In genomic region chrX:110435191-110435590, GRCh38 we compare ENCODE assay signal across 12 cellular contexts.
DNase-seq lines count a peak whose midpoint lies in the region; TF ChIP-seq lines count a peak whose summit lies in the region.
"Had no signal": no experiment of that assay in that cellular context is flagged by ENCODE, and none has a peak within 500 bp of the region (broad histone marks: within the 10 kb centered on the region; RNA-seq: fewer than 3 reads in every experiment).

No MANE protein-coding gene starts in this region.

- intact Hi-C loops in adrenal gland (cut with DNase I), result no loop called here

- H3K27me3 Mint-ChIP-seq in endodermal cell (ENCODE audit: insufficient read depth) (peaks cover 95% of the 10 kb centered on the region), nephron progenitor cell (ENCODE audit: low read depth, poor library complexity) (peaks cover 8% of the 10 kb centered on the region)
- H3K27me3 Mint-ChIP-seq in T-helper 2 cell treated with Interferon-gamma antibody and Interleukin-4, amounts not matched to agents 5 μg/mL and 100 μg/mL, for 36 hours (ENCODE audit: low read depth), result no peaks in the 10 kb centered on the region

- H3K4me3 ChIP-seq in endodermal cell (ENCODE audit: low read length) (no peak overlapping the region), adrenal gland (no peak overlapping the region)
- H3K4me3 ChIP-seq: BLaER1 treated with 17β-estradiol and CSF1 and Interleukin-3, amounts not matched to agents 10 nM and 100 nM had no signal

- H3K4me1 ChIP-seq in endodermal cell (ENCODE audit: control insufficient read depth, insufficient read depth, low read length) (no peaks in the 10 kb centered on the region), adrenal gland (replicated peaks in 1 of 2) (no peaks in the 10 kb centered on the region)
- H3K4me1 ChIP-seq: BLaER1 treated with 17β-estradiol and CSF1 and Interleukin-3, amounts not matched to agents 10 nM and 100 nM had no signal

- H3K9me3 ChIP-seq in endodermal cell (ENCODE audit: control insufficient read depth, low read length) (no peaks in the 10 kb centered on the region), adrenal gland (replicated peaks in 1 of 3) (no peaks in the 10 kb centered on the region)
- H3K9me3 ChIP-seq: BLaER1 treated with 17β-estradiol and CSF1 and Interleukin-3, amounts not matched to agents 10 nM and 100 nM had no signal

- peak; percentile 32 for DNase-seq in D341Med (ENCODE audit: low spot score)
- DNase-seq in NCI-H82 treated with DMSO at 0.1 percent for 48 hours (lab: John Stamatoyannopoulos, UW; ENCODE audit: unreplicated experiment), result peak; percentile 54
- no peak for DNase-seq in endodermal cell
- DNase-seq in nephron progenitor cell, result no peak
- no peak for DNase-seq in adrenal gland
- no peak for DNase-seq in activated T-cell treated with anti-CD3 and anti-CD28 coated beads, Interleukin-2, amount 50 U/mL, for 48 hours
- no peak for DNase-seq in T-helper 2 cell treated with Interferon-gamma antibody and Interleukin-4, amounts not matched to agents 5 μg/mL and 100 μg/mL, for 36 hours (ENCODE audit: low spot score)
- DNase-seq: ACHN; CD4-positive, CD25-positive, alpha-beta regulatory T cell; DMS 273 treated with DMSO at 0.1 percent for 48 hours had no signal

- TF ChIP-seq CTCF in endodermal cell (conservative IDR thresholded peaks at IDR 0.05) (peak; percentile 30), nephron progenitor cell (IDR thresholded peaks at IDR 0.05) (no peak), adrenal gland (IDR thresholded peaks at IDR 0.05) (no peak)

- H3K4me1 Mint-ChIP-seq in endodermal cell (peaks cover 26% of the 10 kb centered on the region), nephron progenitor cell (peaks cover 91% of the 10 kb centered on the region)
- no peaks in the 10 kb centered on the region for H3K4me1 Mint-ChIP-seq in T-helper 2 cell treated with Interferon-gamma antibody and Interleukin-4, amounts not matched to agents 5 μg/mL and 100 μg/mL, for 36 hours (ENCODE audit: low read depth)
- H3K4me1 Mint-ChIP-seq: CD4-positive, CD25-positive, alpha-beta regulatory T cell had no signal

- H3K36me3 ChIP-seq in endodermal cell (ENCODE audit: control insufficient read depth, insufficient read depth, low read length) (no peaks in the 10 kb centered on the region), adrenal gland (replicated peaks in 1 of 2) (no peaks in the 10 kb centered on the region)
- H3K36me3 ChIP-seq: BLaER1 treated with 17β-estradiol and CSF1 and Interleukin-3, amounts not matched to agents 10 nM and 100 nM had no signal

- H3K36me3 Mint-ChIP-seq in endodermal cell (ENCODE audit: low read depth), result no peaks in the 10 kb centered on the region
- no peaks in the 10 kb centered on the region for H3K36me3 Mint-ChIP-seq in nephron progenitor cell (ENCODE audit: low read depth)
- no peaks in the 10 kb centered on the region for H3K36me3 Mint-ChIP-seq in T-helper 2 cell treated with Interferon-gamma antibody and Interleukin-4, amounts not matched to agents 5 μg/mL and 100 μg/mL, for 36 hours (ENCODE audit: low read depth)
- H3K36me3 Mint-ChIP-seq: CD4-positive, CD25-positive, alpha-beta regulatory T cell had no signal

- H3K4me3 Mint-ChIP-seq in endodermal cell, result no peak overlapping the region
- no peak overlapping the region for H3K4me3 Mint-ChIP-seq in nephron progenitor cell
- H3K4me3 Mint-ChIP-seq in T-helper 2 cell treated with Interferon-gamma antibody and Interleukin-4, amounts not matched to agents 5 μg/mL and 100 μg/mL, for 36 hours, result no peak overlapping the region
- H3K4me3 Mint-ChIP-seq: CD4-positive, CD25-positive, alpha-beta regulatory T cell had no signal

- no peak overlapping the region for H3K9ac ChIP-seq in endodermal cell (ENCODE audit: extremely low read depth, low read length, poor library complexity, severe bottlenecking)
- H3K9ac ChIP-seq: BLaER1 treated with 17β-estradiol and CSF1 and Interleukin-3, amounts not matched to agents 10 nM and 100 nM had no signal

- H3K27ac Mint-ChIP-seq in endodermal cell, result no peak overlapping the region
- H3K27ac Mint-ChIP-seq in nephron progenitor cell, result peak overlapping the region; percentile 84
- no peak overlapping the region for H3K27ac Mint-ChIP-seq in T-helper 2 cell treated with Interferon-gamma antibody and Interleukin-4, amounts not matched to agents 5 μg/mL and 100 μg/mL, for 36 hours
- H3K27ac Mint-ChIP-seq: CD4-positive, CD25-positive, alpha-beta regulatory T cell had no signal

- H3K27me3 ChIP-seq in endodermal cell (ENCODE audit: control insufficient read depth, insufficient read depth, low read length, poor library complexity, severe bottlenecking) (no peaks in the 10 kb centered on the region), adrenal gland (peaks cover 16% of the 10 kb centered on the region)

- 70 to 88% methylated on average over 1 of the region's 1 CpG for WGBS in endodermal cell (ENCODE audit: insufficient coverage in 1 of 2, insufficient read length in 1 of 2), 2 experiments
- WGBS in adrenal gland, 4 donors, result 57 to 73% (median 62%) methylated on average over 1 of the region's 1 CpG; no CpG with 5 or more reads in 1 of the 4 donors

- no peak for TF ChIP-seq POLR2A in adrenal gland (IDR thresholded peaks at IDR 0.05)

- H3K27ac ChIP-seq in endodermal cell (ENCODE audit: low read depth, low read length) (no peak overlapping the region), adrenal gland (no peak overlapping the region)
- H3K27ac ChIP-seq: BLaER1 treated with 17β-estradiol and CSF1 and Interleukin-3, amounts not matched to agents 10 nM and 100 nM; HL-60 had no signal

- H3K9me3 Mint-ChIP-seq in endodermal cell (no peaks in the 10 kb centered on the region), nephron progenitor cell (no peaks in the 10 kb centered on the region)
- H3K9me3 Mint-ChIP-seq in T-helper 2 cell treated with Interferon-gamma antibody and Interleukin-4, amounts not matched to agents 5 μg/mL and 100 μg/mL, for 36 hours, result no peaks in the 10 kb centered on the region
- H3K9me3 Mint-ChIP-seq: CD4-positive, CD25-positive, alpha-beta regulatory T cell had no signal

Comparison
In these comparisons a context has a peak if more than half of its experiments do, and no peak if none do; other contexts are left out.
1. DNase-seq: peak in D341Med (single experiment) and NCI-H82 treated with DMSO at 0.1 percent for 48 hours (single experiment); none in endodermal cell (single experiment), nephron progenitor cell (single experiment), adrenal gland (0 of 7), activated T-cell treated with anti-CD3 and anti-CD28 coated beads, Interleukin-2, amount 50 U/mL, for 48 hours (0 of 2) and T-helper 2 cell treated with Interferon-gamma antibody and Interleukin-4, amounts not matched to agents 5 μg/mL and 100 μg/mL, for 36 hours (single experiment).